In genomic region chr17:12547829-12548228, GRCh38 we compare ENCODE assay signal across 24 cellular contexts.
"Had no signal": no experiment of that assay in that cellular context is flagged by ENCODE, and none has a peak within 500 bp of the region (broad histone marks: within the 10 kb centered on the region; RNA-seq: fewer than 3 reads in every experiment).

No MANE protein-coding gene starts in this region.

- H3K36me3 ChIP-seq: adrenal gland had no signal

- H3K4me1 ChIP-seq: adrenal gland had no signal

- H3K4me3 ChIP-seq: adrenal gland had no signal

- H3K4me1 Mint-ChIP-seq: activated CD4-positive, alpha-beta memory T cell treated with anti-CD3 and anti-CD28 coated beads, Interleukin-2, amount 10 ng/mL, durations not matched to agents 7 days and 5 days; activated CD4-positive, alpha-beta T cell treated with anti-CD3 and anti-CD28 coated beads for 36 hours; activated naive CD8-positive, alpha-beta T cell treated with anti-CD3 and anti-CD28 coated beads, Interleukin-2, amount 10 ng/mL, durations not matched to agents 7 days and 5 days; activated T-helper 17 cell treated with anti-CD3 and anti-CD28 coated beads, Interleukin-2, amount 50 U/mL, for 72 hours; T-helper 17 cell had no signal

- H3K9me3 Mint-ChIP-seq: activated T-helper 17 cell treated with anti-CD3 and anti-CD28 coated beads, Interleukin-2, amount 50 U/mL, for 72 hours had no signal

- H3K27me3 Mint-ChIP-seq: activated CD4-positive, alpha-beta memory T cell treated with anti-CD3 and anti-CD28 coated beads, Interleukin-2, amount 10 ng/mL, durations not matched to agents 7 days and 5 days; activated CD4-positive, alpha-beta T cell treated with anti-CD3 and anti-CD28 coated beads for 36 hours; activated naive CD8-positive, alpha-beta T cell treated with anti-CD3 and anti-CD28 coated beads, Interleukin-2, amount 10 ng/mL, durations not matched to agents 7 days and 5 days; activated T-helper 17 cell treated with anti-CD3 and anti-CD28 coated beads, Interleukin-2, amount 50 U/mL, for 72 hours; T-helper 17 cell had no signal

- H3K4me3 Mint-ChIP-seq: activated CD4-positive, alpha-beta memory T cell treated with anti-CD3 and anti-CD28 coated beads, Interleukin-2, amount 10 ng/mL, durations not matched to agents 7 days and 5 days; activated CD4-positive, alpha-beta T cell treated with anti-CD3 and anti-CD28 coated beads for 36 hours; activated naive CD8-positive, alpha-beta T cell treated with anti-CD3 and anti-CD28 coated beads, Interleukin-2, amount 10 ng/mL, durations not matched to agents 7 days and 5 days; activated T-helper 17 cell treated with anti-CD3 and anti-CD28 coated beads, Interleukin-2, amount 50 U/mL, for 72 hours; T-helper 17 cell had no signal

- H3K27ac Mint-ChIP-seq: activated CD4-positive, alpha-beta memory T cell treated with anti-CD3 and anti-CD28 coated beads, Interleukin-2, amount 10 ng/mL, durations not matched to agents 7 days and 5 days; activated CD4-positive, alpha-beta T cell treated with anti-CD3 and anti-CD28 coated beads for 36 hours; activated naive CD8-positive, alpha-beta T cell treated with anti-CD3 and anti-CD28 coated beads, Interleukin-2, amount 10 ng/mL, durations not matched to agents 7 days and 5 days; activated T-helper 17 cell treated with anti-CD3 and anti-CD28 coated beads, Interleukin-2, amount 50 U/mL, for 72 hours; T-helper 17 cell had no signal

- DNase-seq: activated CD4-positive, alpha-beta memory T cell treated with anti-CD3 and anti-CD28 coated beads, Interleukin-2, amount 10 ng/mL, durations not matched to agents 7 days and 5 days; activated CD4-positive, alpha-beta T cell treated with anti-CD3 and anti-CD28 coated beads for 36 hours; activated CD4-positive, alpha-beta T cell treated with anti-CD3 and anti-CD28 coated beads, Interleukin-2, amount 50 U/mL, for 1 hour; activated CD4-positive, CD25-positive, alpha-beta regulatory T cell; activated naive CD4-positive, alpha-beta T cell treated with anti-CD3 and anti-CD28 coated beads, Interleukin-2, amount 50 U/mL, for 16 hours; activated naive CD8-positive, alpha-beta T cell treated with anti-CD3 and anti-CD28 coated beads, Interleukin-2, amount 10 ng/mL, durations not matched to agents 7 days and 5 days; activated T-cell treated with anti-CD3 and anti-CD28 coated beads for 4 hours; activated T-cell treated with anti-CD3 and anti-CD28 coated beads, Interleukin-2, amount 50 U/mL, for 48 hours; adrenal gland; anterior cingulate cortex; Kasumi-1; KBM-7; NCI-H1105 treated with DMSO at 0.1 percent for 48 hours; NCI-H146; NCI-H187 treated with DMSO at 0.1 percent for 48 hours; NCI-H2107; NCI-H345; NCI-H510A; NCI-H526 treated with DMSO at 0.1 percent for 48 hours; NCI-H82; SIG-M5; T-helper 17 cell; T1000 had no signal

- H3K27me3 ChIP-seq: adrenal gland had no signal

- H3K36me3 Mint-ChIP-seq: activated naive CD8-positive, alpha-beta T cell treated with anti-CD3 and anti-CD28 coated beads, Interleukin-2, amount 10 ng/mL, durations not matched to agents 7 days and 5 days had no signal

- H3K9me3 ChIP-seq: adrenal gland had no signal

- ATAC-seq: activated CD4-positive, alpha-beta T cell treated with anti-CD3 and anti-CD28 coated beads for 36 hours; activated T-helper 17 cell treated with anti-CD3 and anti-CD28 coated beads, Interleukin-2, amount 50 U/mL, for 72 hours; T-helper 17 cell had no signal

- H3K27ac ChIP-seq: adrenal gland had no signal
